14 cellular contexts compared by ENCODE assay signal in the genomic region with DNA sequence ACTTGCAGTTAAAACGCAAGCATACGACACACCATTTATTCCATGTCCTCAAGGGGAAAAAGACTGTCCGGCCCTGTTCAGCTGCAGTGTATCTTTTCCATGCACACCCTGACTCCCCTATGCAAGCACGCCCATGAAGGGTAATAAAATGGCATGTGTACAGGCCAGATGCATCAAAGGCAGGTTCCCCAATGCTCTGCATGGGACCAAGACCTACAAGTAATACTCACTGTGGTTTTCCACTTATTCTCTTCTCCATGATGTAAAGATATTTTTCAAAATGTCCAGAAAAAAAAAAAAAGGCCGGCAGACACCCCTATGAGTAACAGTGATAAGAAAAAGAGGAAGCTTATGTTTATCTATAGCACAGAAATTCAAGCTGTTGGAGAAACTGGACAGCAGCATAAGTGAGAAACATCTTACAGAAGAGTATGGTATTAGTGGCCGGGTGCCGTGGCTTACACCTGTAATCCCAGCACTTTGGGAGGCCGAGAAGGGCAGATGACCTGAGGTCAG.
"Had no signal": no experiment of that assay in that cellular context is flagged by ENCODE, and none has a peak within 500 bp of the region (broad histone marks: within the 10 kb centered on the region; RNA-seq: fewer than 3 reads in every experiment).

No MANE protein-coding gene starts in this region.

- ATAC-seq: activated CD8-positive, alpha-beta memory T cell treated with anti-CD3 and anti-CD28 coated beads, Interleukin-2, amount 10 ng/mL, durations not matched to agents 7 days and 5 days; left ventricle myocardium superior; naive thymus-derived CD8-positive, alpha-beta T cell; upper lobe of right lung had no signal

- DNase-seq: activated CD4-positive, alpha-beta memory T cell treated with anti-CD3 and anti-CD28 coated beads for 36 hours; activated CD4-positive, alpha-beta T cell treated with anti-CD3 and anti-CD28 coated beads for 1 hour; activated CD8-positive, alpha-beta memory T cell treated with anti-CD3 and anti-CD28 coated beads, Interleukin-2, amount 10 ng/mL, durations not matched to agents 7 days and 5 days; activated effector memory CD4-positive, alpha-beta T cell treated with anti-CD3 and anti-CD28 coated beads, Interleukin-2, amount 50 U/mL, for 16 hours; activated T-cell treated with anti-CD3 and anti-CD28 coated beads, Interleukin-2, amount 50 U/mL, for 1 hour; central memory CD4-positive, alpha-beta T cell; colonic mucosa; head of caudate nucleus; kidney glomerular epithelial cell; left ventricle myocardium superior; mesenchymal stem cell; naive thymus-derived CD8-positive, alpha-beta T cell; stimulated activated CD4-positive, alpha-beta T cell treated with anti-CD3 and anti-CD28 coated beads, Interleukin-2, amount 100 ng/mL, for 24 hours; upper lobe of right lung had no signal
